Comparison of ENCODE assay signal across 8 cellular contexts in the genomic region with DNA sequence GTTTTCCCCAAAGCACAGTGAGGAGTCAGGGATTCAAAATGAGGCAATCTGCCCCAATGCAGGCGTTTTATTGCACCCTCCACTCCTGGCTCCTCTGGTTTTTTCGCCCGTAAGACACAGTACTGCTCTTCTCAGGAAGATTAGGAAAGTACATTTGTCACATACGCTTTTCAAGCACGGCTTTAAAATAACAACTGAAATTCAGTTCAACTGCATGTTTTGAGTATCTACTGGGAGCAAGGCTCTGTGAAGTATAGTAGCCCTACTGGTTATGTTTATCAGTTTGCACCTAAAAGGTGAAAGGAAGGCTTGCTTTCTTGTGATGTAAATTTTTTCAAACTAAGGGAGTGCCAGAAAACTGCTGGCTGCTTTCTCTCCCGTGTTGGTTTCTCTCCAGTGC. TPM values are rescaled to one million over a fixed set of nuclear protein-coding genes. Genes with fewer than 3 reads are reported as not detected.
A peak's percentile ranks its signal among the peaks of the same experiment; 100 is the strongest.
DNase-seq lines count a peak whose midpoint lies in the region; ATAC-seq and TF ChIP-seq lines count a peak whose summit lies in the region.

No MANE protein-coding gene starts in this region.

- H3K27me3 ChIP-seq in foreskin keratinocyte: no peaks in the 10 kb centered on the region

- no peak for DNase-seq in activated naive CD4-positive, alpha-beta T cell treated with anti-CD3 and anti-CD28 coated beads, Interleukin-2, amount 10 ng/mL, durations not matched to agents 7 days and 5 days
- DNase-seq in activated naive CD4-positive, alpha-beta T cell treated with Interleukin-2 at 50 U/mL for 16 hours: no peak
- DNase-seq in foreskin keratinocyte: no peak
- no peak for DNase-seq in retinal pigment epithelial cell (ENCODE audit: low read depth)

- H3K27me3 Mint-ChIP-seq in activated naive CD4-positive, alpha-beta T cell treated with anti-CD3 and anti-CD28 coated beads, Interleukin-2, amount 10 ng/mL, durations not matched to agents 7 days and 5 days: no peaks in the 10 kb centered on the region

- peaks cover 28% of the 10 kb centered on the region for H3K4me1 Mint-ChIP-seq in activated naive CD4-positive, alpha-beta T cell treated with anti-CD3 and anti-CD28 coated beads, Interleukin-2, amount 10 ng/mL, durations not matched to agents 7 days and 5 days

- CTCF ChIA-PET in activated naive CD4-positive, alpha-beta T cell treated with anti-CD3 and anti-CD28 coated beads, Interleukin-2, amount 10 ng/mL, durations not matched to agents 7 days and 5 days (lab: Charles Lee): no interaction called here

- peak overlapping the region; percentile 83 for H3K4me3 ChIP-seq in retinal pigment epithelial cell (ENCODE audit: low read length)

- H3K4me3 Mint-ChIP-seq in activated naive CD4-positive, alpha-beta T cell treated with anti-CD3 and anti-CD28 coated beads, Interleukin-2, amount 10 ng/mL, durations not matched to agents 7 days and 5 days: peak overlapping the region; percentile 86

- no peaks in the 10 kb centered on the region for H3K36me3 Mint-ChIP-seq in activated naive CD4-positive, alpha-beta T cell treated with anti-CD3 and anti-CD28 coated beads, Interleukin-2, amount 10 ng/mL, durations not matched to agents 7 days and 5 days

- peaks cover 16% of the 10 kb centered on the region for H3K4me1 ChIP-seq in foreskin keratinocyte

- TF ChIP-seq CTCF in VCaP (conservative IDR thresholded peaks at IDR 0.05) (no peak), foreskin keratinocyte (conservative IDR thresholded peaks at IDR 0.05) (no peak), retinal pigment epithelial cell (conservative IDR thresholded peaks at IDR 0.05; ENCODE audit: low read depth, low read length) (no peak)

- no peak for ATAC-seq in foreskin keratinocyte
- ATAC-seq in GM19023 (IDR thresholded peaks at IDR 0.05; ENCODE audit: unreplicated experiment): no peak
- ATAC-seq in HG03196 (IDR thresholded peaks at IDR 0.05; ENCODE audit: unreplicated experiment): no peak
- no peak for ATAC-seq in HG03280 (IDR thresholded peaks at IDR 0.05; ENCODE audit: unreplicated experiment)

- H3K27ac ChIP-seq in VCaP (peak overlapping the region; percentile 97), foreskin keratinocyte (peak overlapping the region; percentile 96)

- peak overlapping the region; percentile 97 for H3K27ac Mint-ChIP-seq in activated naive CD4-positive, alpha-beta T cell treated with anti-CD3 and anti-CD28 coated beads, Interleukin-2, amount 10 ng/mL, durations not matched to agents 7 days and 5 days

- H3K9me3 Mint-ChIP-seq in activated naive CD4-positive, alpha-beta T cell treated with anti-CD3 and anti-CD28 coated beads, Interleukin-2, amount 10 ng/mL, durations not matched to agents 7 days and 5 days: no peaks in the 10 kb centered on the region

RNA-seq across cellular contexts. Expression of a gene that starts 1.9 kb away (rescaled TPM):
- total RNA-seq in foreskin keratinocyte: 25.3 and 27.3 TPM in 2 replicates
- 6.7 and 8.3 TPM in 2 replicates for polyA plus RNA-seq in foreskin keratinocyte
